10 cellular contexts compared by ENCODE assay signal in genomic region chr14:21099596-21099985, GRCh38. TPM values are rescaled to one million over a fixed set of nuclear protein-coding genes. Genes with fewer than 3 reads are reported as not detected.
DNase-seq lines count a peak whose midpoint lies in the region; ATAC-seq and TF ChIP-seq lines count a peak whose summit lies in the region.
"Had no signal": no experiment of that assay in that cellular context is flagged by ENCODE, and none has a peak within 500 bp of the region (broad histone marks: within the 10 kb centered on the region; RNA-seq: fewer than 3 reads in every experiment).

No MANE protein-coding gene starts in this region.

- no peaks in the 10 kb centered on the region for H3K9me3 ChIP-seq in BLaER1 treated with 17β-estradiol and CSF1 and Interleukin-3, amounts not matched to agents 10 nM and 100 nM (replicated peaks in 1 of 11)
- H3K9me3 ChIP-seq in duodenal mucosa (ENCODE audit: control insufficient read depth in 1 of 2, low read length in 2 of 2) (no peaks in the 10 kb centered on the region), osteoblast (ENCODE audit: low read depth, low read length) (no peaks in the 10 kb centered on the region), spleen (no peaks in the 10 kb centered on the region)

- no peak for TF ChIP-seq POLR2A in spleen (IDR thresholded peaks at IDR 0.05)

- H2AFZ ChIP-seq in osteoblast (ENCODE audit: low read length) = peak overlapping the region; percentile 90

- WGBS in spleen, 5 donors = 81 to 87% (median 83%) methylated on average over 5 of the region's 5 CpGs

- peak overlapping the region in 4 of 11 experiments; percentile 59 to 73 (median 65); a peak in 3 of 22 replicates for H3K27ac ChIP-seq in BLaER1 treated with 17β-estradiol and CSF1 and Interleukin-3, amounts not matched to agents 10 nM and 100 nM
- peak overlapping the region; percentile 4 for H3K27ac ChIP-seq in duodenal mucosa (ENCODE audit: low read depth, low read length)
- H3K27ac ChIP-seq in osteoblast (ENCODE audit: low read depth, low read length) = no peak overlapping the region
- H3K27ac ChIP-seq in spleen = peak overlapping the region in 4 of 8 donors; percentile 74 to 86 (median 82)

- H3K79me2 ChIP-seq in osteoblast (ENCODE audit: insufficient read depth, low read length) = no peaks in the 10 kb centered on the region

- H3K9ac ChIP-seq in BLaER1 treated with 17β-estradiol and CSF1 and Interleukin-3, amounts not matched to agents 10 nM and 100 nM = peak overlapping the region; percentile 69 to 82 (median 77); a peak in 19 of 22 replicates
- H3K9ac ChIP-seq in duodenal mucosa (ENCODE audit: low read depth in 1 of 2, low read length in 2 of 2) = peak overlapping the region; percentile 71 to 78

- no peaks in the 10 kb centered on the region for H3K36me3 ChIP-seq in BLaER1 treated with 17β-estradiol and CSF1 and Interleukin-3, amounts not matched to agents 10 nM and 100 nM
- no peaks in the 10 kb centered on the region for H3K36me3 ChIP-seq in duodenal mucosa (ENCODE audit: control insufficient read depth in 1 of 2, insufficient read depth in 2 of 2, low read length in 2 of 2)
- H3K36me3 ChIP-seq in osteoblast (ENCODE audit: insufficient read depth, low read length) = no peaks in the 10 kb centered on the region
- H3K36me3 ChIP-seq in spleen = no peaks in the 10 kb centered on the region

- H4K20me1 ChIP-seq in BLaER1 treated with 17β-estradiol and CSF1 and Interleukin-3, amounts not matched to agents 10 nM and 100 nM = peaks cover 0 to 27% (median 0%) of the 10 kb centered on the region in 11 experiments; a peak in 9 of 22 replicates
- no peaks in the 10 kb centered on the region for H4K20me1 ChIP-seq in osteoblast (ENCODE audit: insufficient read depth, low read length)

- no peaks in the 10 kb centered on the region for H3K27me3 ChIP-seq in BLaER1 treated with 17β-estradiol and CSF1 and Interleukin-3, amounts not matched to agents 10 nM and 100 nM
- H3K27me3 ChIP-seq in duodenal mucosa (ENCODE audit: control insufficient read depth in 1 of 2, insufficient read depth in 2 of 2, low read length in 2 of 2) (no peaks in the 10 kb centered on the region), osteoblast (ENCODE audit: insufficient read depth, low read length) (peaks cover 6% of the 10 kb centered on the region), spleen (replicated peaks in 1 of 7) (peaks cover 0 to 21% (median 0%) of the 10 kb centered on the region in 7 donors)

- no peak for ATAC-seq in GM19463 (IDR thresholded peaks at IDR 0.05; ENCODE audit: unreplicated experiment)
- ATAC-seq: left colon had no signal

- peak overlapping the region; percentile 85 to 98 (median 89) for H3K4me2 ChIP-seq in BLaER1 treated with 17β-estradiol and CSF1 and Interleukin-3, amounts not matched to agents 10 nM and 100 nM
- H3K4me2 ChIP-seq in osteoblast (ENCODE audit: insufficient read depth, low read length) = peak overlapping the region; percentile 95

- no peak for TF ChIP-seq CTCF in LNCaP clone FGC (IDR thresholded peaks at IDR 0.05; ENCODE audit: control insufficient read depth, extremely low read depth, insufficient read depth)
- TF ChIP-seq CTCF in osteoblast (IDR thresholded peaks at IDR 0.05; ENCODE audit: extremely low read depth, low read depth, low read length) = no peak
- no peak for TF ChIP-seq CTCF in spleen (IDR thresholded peaks at IDR 0.05 in 8 of 11, conservative IDR thresholded peaks at IDR 0.05 in 3 of 11)

- intact Hi-C loops in spleen (cut with DNase I; ENCODE audit: low total_unique reads) = no loop called here

- H3K4me3 ChIP-seq in BLaER1 treated with 17β-estradiol and CSF1 and Interleukin-3, amounts not matched to agents 10 nM and 100 nM = peak overlapping the region; percentile 59 to 80 (median 70); a peak in 18 of 20 replicates
- H3K4me3 ChIP-seq in LNCaP clone FGC (ENCODE audit: low read depth, low read length) = peak overlapping the region; percentile 72
- H3K4me3 ChIP-seq in duodenal mucosa (ENCODE audit: low read depth in 1 of 2, low read length in 2 of 2) = peak overlapping the region; percentile 78 to 87
- H3K4me3 ChIP-seq in osteoblast (ENCODE audit: insufficient read depth, low read length) = no peak overlapping the region
- H3K4me3 ChIP-seq in spleen = peak overlapping the region in 1 of 8 donors; percentile 76

- peaks cover 53 to 71% (median 60%) of the 10 kb centered on the region in 10 experiments for H3K4me1 ChIP-seq in BLaER1 treated with 17β-estradiol and CSF1 and Interleukin-3, amounts not matched to agents 10 nM and 100 nM
- H3K4me1 ChIP-seq in duodenal mucosa (ENCODE audit: control insufficient read depth in 1 of 2, insufficient read depth in 2 of 2, low read length in 2 of 2) (peaks cover 46 to 51% of the 10 kb centered on the region in 2 donors), osteoblast (ENCODE audit: insufficient read depth, low read length) (peaks cover 28% of the 10 kb centered on the region), spleen (peaks cover 11 to 64% (median 32%) of the 10 kb centered on the region in 6 donors)

- DNase-seq in LNCaP clone FGC (ENCODE audit: low read depth) (no peak), osteoblast (ENCODE audit: insufficient read length, low spot score, missing footprints) (peak; percentile 53), HUDEP-2 (lab: John Stamatoyannopoulos, UW; ENCODE audit: unreplicated experiment in 76 of 76) (no peak), T-helper 9 cell (no peak), spleen (no peak)
- DNase-seq: left colon had no signal

RNA-seq across cellular contexts. Expression of gene ZNF219, which starts 1.1 kb away (rescaled TPM):
- total RNA-seq in osteoblast = 8.3 and 9.4 TPM in 2 replicates
- total RNA-seq in spleen = 10 to 100 TPM; 10.7 to 26.7 (median 16.6) TPM
- polyA plus RNA-seq in spleen = 10 to 100 TPM in 1 of 3 donors, 1 to 10 TPM in 2; 5.5 to 11.8 (median 5.5) TPM

RNA-seq across cellular contexts. Expression of gene TMEM253, which starts 1.3 kb away (rescaled TPM):
- not detected in 2 replicates for total RNA-seq in osteoblast
- 1 to 10 TPM in 1 of 7 donors, under 1 TPM in 1, not detected in 5; 0.57 to 1.5 TPM for total RNA-seq in spleen
- under 1 TPM; 0.11 to 0.29 (median 0.15) TPM for polyA plus RNA-seq in spleen

RNA-seq across cellular contexts. Expression of gene ARHGEF40, which starts 29.5 kb away (rescaled TPM):
- total RNA-seq in osteoblast (33.3 and 35.4 TPM in 2 replicates), spleen (100 to 1,000 TPM in 4 of 7 donors, 10 to 100 TPM in 3; 57.0 to 151 (median 102) TPM)
- 10 to 100 TPM in 2 of 3 donors, 1 to 10 TPM in 1; 9.8 to 47.1 (median 17.7) TPM for polyA plus RNA-seq in spleen

RNA-seq across cellular contexts. Expression of gene RNASE8, which starts 42.0 kb away (rescaled TPM):
- not detected in 2 replicates for total RNA-seq in osteoblast
- total RNA-seq in spleen = not detected
- polyA plus RNA-seq in spleen = not detected
- total RNA-seq: left colon, NCI-H460 had no signal

RNA-seq across cellular contexts. Expression of gene OR5AU1, which starts 56.3 kb away (rescaled TPM):
- not detected in 2 replicates for total RNA-seq in osteoblast
- total RNA-seq in spleen = not detected
- polyA plus RNA-seq in spleen = not detected
- total RNA-seq: left colon, NCI-H460 had no signal
